ENCODE assay signal across 8 cellular contexts in genomic region chr19:56314018-56314583, GRCh38. TPM values are rescaled to one million over a fixed set of nuclear protein-coding genes. Genes with fewer than 3 reads are reported as not detected.
A peak's percentile ranks its signal among the peaks of the same experiment; 100 is the strongest.
DNase-seq lines count a peak whose midpoint lies in the region.

No MANE protein-coding gene starts in this region.

- H3K27ac ChIP-seq in angular gyrus (ENCODE audit: low read depth, low read length): peak overlapping the region; percentile 100
- peak overlapping the region; percentile 97 for H3K27ac ChIP-seq in temporal lobe (ENCODE audit: low read depth, low read length)

- H3K27me3 Mint-ChIP-seq in activated CD4-positive, alpha-beta T cell treated with anti-CD3 and anti-CD28 coated beads, Interleukin-2, amount 10 ng/mL, durations not matched to agents 24 days and 14 days: no peaks in the 10 kb centered on the region

- H3K9me3 Mint-ChIP-seq in activated CD4-positive, alpha-beta T cell treated with anti-CD3 and anti-CD28 coated beads, Interleukin-2, amount 10 ng/mL, durations not matched to agents 24 days and 14 days: peaks cover 5% of the 10 kb centered on the region

- intact Hi-C loops in activated CD4-positive, alpha-beta T cell treated with anti-CD3 and anti-CD28 coated beads, Interleukin-2, amount 10 ng/mL, durations not matched to agents 24 days and 14 days (cut with micrococcal nuclease): loop anchor here (1.0 to 10.0 kb wide), 3 partner anchors 193 to 659 kb away; partner anchors contain the start of genes U2AF2 and ZNF787

- peaks cover 33% of the 10 kb centered on the region for H3K4me1 Mint-ChIP-seq in activated CD4-positive, alpha-beta T cell treated with anti-CD3 and anti-CD28 coated beads, Interleukin-2, amount 10 ng/mL, durations not matched to agents 24 days and 14 days

- peaks cover 21% of the 10 kb centered on the region for H3K36me3 Mint-ChIP-seq in activated CD4-positive, alpha-beta T cell treated with anti-CD3 and anti-CD28 coated beads, Interleukin-2, amount 10 ng/mL, durations not matched to agents 24 days and 14 days (ENCODE audit: low read depth)

- H3K4me3 Mint-ChIP-seq in activated CD4-positive, alpha-beta T cell treated with anti-CD3 and anti-CD28 coated beads, Interleukin-2, amount 10 ng/mL, durations not matched to agents 24 days and 14 days: peak overlapping the region; percentile 98

- DNase-seq in activated CD4-positive, alpha-beta T cell treated with anti-CD3 and anti-CD28 coated beads, Interleukin-2, amount 10 ng/mL, durations not matched to agents 24 days and 14 days: no peak
- DNase-seq in activated CD4-positive, alpha-beta T cell treated with anti-CD3 and anti-CD28 coated beads, Interleukin-2, amount 50 U/mL, for 1 hour: no peak
- DNase-seq in HuH-7.5 (ENCODE audit: low spot score) (peak; percentile 42), iris pigment epithelial cell (ENCODE audit: low read depth) (peak; percentile 31), cerebellar nuclear complex (lab: John Stamatoyannopoulos, UW) (no peak), NCI-H2171 treated with DMSO at 0.1 percent for 48 hours (lab: John Stamatoyannopoulos, UW) (no peak)

- H3K27ac Mint-ChIP-seq in activated CD4-positive, alpha-beta T cell treated with anti-CD3 and anti-CD28 coated beads, Interleukin-2, amount 10 ng/mL, durations not matched to agents 24 days and 14 days: peak overlapping the region; percentile 99

RNA-seq across cellular contexts. Expression of gene ZSCAN5A, which starts 0.5 kb away (rescaled TPM):
- 6.9 and 10.8 TPM in 2 replicates for total RNA-seq in activated CD4-positive, alpha-beta T cell treated with anti-CD3 and anti-CD28 coated beads, Interleukin-2, amount 10 ng/mL, durations not matched to agents 24 days and 14 days
- 3.2 TPM for total RNA-seq in temporal lobe

RNA-seq across cellular contexts. Expression of gene EDDM13, which starts 41.6 kb away (rescaled TPM):
- total RNA-seq in activated CD4-positive, alpha-beta T cell treated with anti-CD3 and anti-CD28 coated beads, Interleukin-2, amount 10 ng/mL, durations not matched to agents 24 days and 14 days: 0.59 and 0.98 TPM in 2 replicates
- total RNA-seq in temporal lobe: not detected

Comparison
In these comparisons a context has a peak if more than half of its experiments do, and no peak if none do; other contexts are left out.
1. DNase-seq: peak in HuH-7.5 (single experiment) and iris pigment epithelial cell (single experiment); none in activated CD4-positive, alpha-beta T cell treated with anti-CD3 and anti-CD28 coated beads, Interleukin-2, amount 10 ng/mL, durations not matched to agents 24 days and 14 days (single experiment), activated CD4-positive, alpha-beta T cell treated with anti-CD3 and anti-CD28 coated beads, Interleukin-2, amount 50 U/mL, for 1 hour (single experiment), cerebellar nuclear complex (0 of 2) and NCI-H2171 treated with DMSO at 0.1 percent for 48 hours (single experiment).